ENCODE assay signal across 8 cellular contexts in the genomic region with DNA sequence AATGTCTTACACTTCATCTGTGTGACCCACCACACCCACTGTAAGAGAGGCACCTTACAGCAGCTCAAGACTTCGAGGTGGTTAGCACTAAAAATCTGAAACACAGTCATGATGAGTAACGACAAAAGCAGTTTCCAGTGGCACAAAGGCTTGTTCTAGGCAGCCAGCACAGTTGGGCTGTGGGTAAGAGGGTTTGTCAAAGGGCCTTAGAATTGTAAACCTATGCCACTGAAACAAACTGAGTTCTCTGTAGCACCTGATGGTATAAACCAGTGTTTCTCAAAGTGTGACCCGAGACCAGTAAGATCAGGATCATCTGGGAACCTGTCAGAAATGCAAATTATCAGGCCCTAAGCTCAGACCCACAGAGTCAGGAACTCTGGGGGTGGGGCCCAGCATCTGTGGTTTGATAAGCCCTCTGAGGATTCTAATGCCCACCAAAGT. TPM values are rescaled to one million over a fixed set of nuclear protein-coding genes. Genes with fewer than 3 reads are reported as not detected.
DNase-seq lines count a peak whose midpoint lies in the region; ATAC-seq and TF ChIP-seq lines count a peak whose summit lies in the region.

No MANE protein-coding gene starts in this region.

- in situ Hi-C loops in ACHN (cut with HindIII; ENCODE audit: low pct_ligation_motif_present, low pct_unique_long_range_greater_than_20kb, low sequenced_read_pairs), result no loop called here

- no peaks in the 10 kb centered on the region for H4K20me1 ChIP-seq in hepatocyte (ENCODE audit: insufficient read depth, poor library complexity, severe bottlenecking)

- H3K27ac ChIP-seq in hepatocyte (peak overlapping the region; percentile 76), thyroid gland (peak overlapping the region in 2 of 3 donors; percentile 19 to 56), A673 (ENCODE audit: low read depth, low read length, poor library complexity, severe bottlenecking) (no peak overlapping the region)

- no peaks in the 10 kb centered on the region for H3K36me3 ChIP-seq in hepatocyte (replicated peaks; ENCODE audit: insufficient read depth, low read depth)
- H3K36me3 ChIP-seq in thyroid gland, result no peaks in the 10 kb centered on the region
- no peaks in the 10 kb centered on the region for H3K36me3 ChIP-seq in A673 (ENCODE audit: insufficient read depth, low read length, poor library complexity, severe bottlenecking)

- H3K9me3 ChIP-seq in hepatocyte (ENCODE audit: low read depth) (no peaks in the 10 kb centered on the region), thyroid gland (no peaks in the 10 kb centered on the region), A673 (ENCODE audit: low read depth, low read length, poor library complexity, severe bottlenecking) (no peaks in the 10 kb centered on the region)

- ATAC-seq in HG02759 (IDR thresholded peaks at IDR 0.05; ENCODE audit: unreplicated experiment), result peak; percentile 51

- no peak overlapping the region for H2AFZ ChIP-seq in hepatocyte

- H3K27me3 ChIP-seq in hepatocyte (no peaks in the 10 kb centered on the region), thyroid gland (no peaks in the 10 kb centered on the region), A673 (replicated peaks; ENCODE audit: insufficient read depth, low read depth, low read length, poor library complexity) (no peaks in the 10 kb centered on the region)

- no TSS peak for BruUV-seq in A673 (replicated peaks; lab: Mats Ljungman, UMichigan)

- no peak overlapping the region for H3K4me2 ChIP-seq in hepatocyte

- DNase-seq in ACHN (peak; percentile 11), hepatocyte (ENCODE audit: low spot score) (no peak), thyroid gland (no peak), HuH-7 (ENCODE audit: low spot score) (no peak), OCI-M2 (lab: John Stamatoyannopoulos, UW; ENCODE audit: unreplicated experiment) (no peak), A673 (ENCODE audit: low spot score) (no peak)
- peak; percentile 65 for DNase-seq in activated CD8-positive, alpha-beta memory T cell treated with anti-CD3 and anti-CD28 coated beads for 24 hours

- H3K4me1 ChIP-seq in hepatocyte (ENCODE audit: insufficient read depth) (peaks cover 29% of the 10 kb centered on the region), thyroid gland (peaks cover 27 to 51% of the 10 kb centered on the region in 2 donors), A673 (ENCODE audit: insufficient read depth, low read length, poor library complexity, severe bottlenecking) (peaks cover 27% of the 10 kb centered on the region)

- H3K4me3 ChIP-seq in hepatocyte (no peak overlapping the region), thyroid gland (replicated peaks in 1 of 3) (no peak overlapping the region), A673 (ENCODE audit: low read depth, low read length, poor library complexity, severe bottlenecking) (no peak overlapping the region)

- 77% methylated on average over 3 of the region's 3 CpGs for WGBS in hepatocyte (ENCODE audit: low lambda C conversion rate, missing lambda C conversion rate)
- 82 to 88% methylated on average over 3 of the region's 3 CpGs for WGBS in thyroid gland, 2 donors

- CTCF ChIA-PET in A673 (lab: Charles Lee), result no interaction called here

- H3K79me2 ChIP-seq in hepatocyte, result no peaks in the 10 kb centered on the region

- POLR2A ChIA-PET in A673 (lab: Charles Lee; ENCODE audit: low non-redundant PET), result no interaction called here

- no peak for TF ChIP-seq POLR2A in thyroid gland (IDR thresholded peaks at IDR 0.05)

- H3K9me2 ChIP-seq in hepatocyte (replicated peaks; ENCODE audit: insufficient read depth), result no peaks in the 10 kb centered on the region

- TF ChIP-seq CTCF in hepatocyte (IDR thresholded peaks at IDR 0.05; ENCODE audit: poor library complexity) (no peak), thyroid gland (IDR thresholded peaks at IDR 0.05) (no peak), A673 (conservative IDR thresholded peaks at IDR 0.05; ENCODE audit: low read depth, low read length) (no peak)

- intact Hi-C loops in thyroid gland (cut with DNase I), result no loop called here
- intact Hi-C loops in A673 (cut with micrococcal nuclease; ENCODE audit: unreplicated experiment), result no loop called here

RNA-seq across cellular contexts. Expression of a gene that starts 36.5 kb away (rescaled TPM):
- 4.9 and 7.3 TPM in 2 replicates for total RNA-seq in hepatocyte
- 4.4 and 5.1 TPM in 2 replicates for polyA plus RNA-seq in hepatocyte
- 100 to 1,000 TPM in 2 of 4 donors, 10 to 100 TPM in 2; 47.4 to 105 (median 78.7) TPM for total RNA-seq in thyroid gland
- 15.7 and 19.2 TPM in 2 replicates for total RNA-seq in A673 (2021)

Comparison
In these comparisons a context has a peak if more than half of its experiments do, and no peak if none do; other contexts are left out.
1. DNase-seq: peak in ACHN (single experiment) and activated CD8-positive, alpha-beta memory T cell treated with anti-CD3 and anti-CD28 coated beads for 24 hours (single experiment); none in hepatocyte (single experiment), thyroid gland (0 of 2), HuH-7 (single experiment), OCI-M2 (single experiment) and A673 (single experiment).